In the genomic region with DNA sequence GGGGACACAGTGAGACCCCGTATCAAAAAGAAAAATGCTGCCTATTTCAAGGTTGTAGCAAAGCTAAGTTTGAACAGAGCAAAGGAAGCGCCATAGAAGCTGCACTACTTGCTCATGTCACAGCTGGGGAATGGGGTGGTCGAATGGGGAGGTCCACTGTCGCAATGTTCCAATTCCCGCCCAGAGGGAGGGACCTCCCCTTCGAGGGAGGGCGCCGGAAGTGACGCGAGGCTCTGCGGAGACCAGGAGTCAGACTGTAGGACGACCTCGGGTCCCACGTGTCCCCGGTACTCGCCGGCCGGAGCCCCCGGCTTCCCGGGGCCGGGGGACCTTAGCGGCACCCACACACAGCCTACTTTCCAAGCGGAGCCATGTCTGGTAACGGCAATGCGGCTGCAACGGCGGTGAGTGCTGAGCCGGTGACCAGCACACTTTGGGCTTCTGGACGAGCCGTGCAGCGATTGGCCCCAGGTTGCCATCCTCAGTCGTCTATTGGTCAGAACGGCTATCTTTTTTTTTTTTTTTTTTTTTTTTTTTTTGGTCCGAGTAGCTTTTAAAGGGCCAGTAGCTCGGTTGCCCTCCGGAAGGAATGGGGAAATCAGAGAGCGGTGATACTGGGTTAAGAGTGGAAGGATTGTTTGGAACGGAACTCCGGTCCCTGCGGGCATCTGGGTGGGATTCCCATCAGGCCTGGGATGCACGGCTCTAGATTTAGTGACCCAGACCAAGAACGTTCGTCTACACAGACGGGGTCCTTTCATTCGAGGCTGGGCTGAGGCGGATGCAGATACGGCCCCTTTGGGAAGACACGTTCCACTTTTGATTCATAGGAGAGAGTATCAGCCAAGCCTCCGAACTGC, we compare ENCODE assay signal across 8 cellular contexts. TPM values are rescaled to one million over a fixed set of nuclear protein-coding genes. Genes with fewer than 3 reads are reported as not detected.
A peak's percentile ranks its signal among the peaks of the same experiment; 100 is the strongest.
DNase-seq lines count a peak whose midpoint lies in the region; ATAC-seq and TF ChIP-seq lines count a peak whose summit lies in the region.

Gene HMBS (plus strand): TSS at position 219 of the 860 bp plus-strand sequence. CDS start 153 bp downstream, at position 372.

- 1 to 2% (median 1%) methylated on average over 39 to 49 of the region's 49 CpGs for WGBS in spleen, 5 donors

- in situ Hi-C loops in GM18951 (cut with MboI; ENCODE audit: low sequenced_read_pairs, unreplicated experiment) = no loop called here

- peaks cover 0 to 44% (median 19%) of the 10 kb centered on the region in 6 donors for H3K4me1 ChIP-seq in spleen

- H3K27ac Mint-ChIP-seq in activated B cell treated with CpG ODN at 0.5 μM for 24 hours = peak within 1 kb of the TSS; percentile 93

- H3K4me1 Mint-ChIP-seq in activated B cell treated with CpG ODN at 0.5 μM for 24 hours = peaks cover 12% of the 10 kb centered on the region

- H3K9me3 Mint-ChIP-seq in activated B cell treated with CpG ODN at 0.5 μM for 24 hours = no peaks in the 10 kb centered on the region

- H3K36me3 Mint-ChIP-seq in activated B cell treated with CpG ODN at 0.5 μM for 24 hours (ENCODE audit: low read depth) = peaks cover 28% of the 10 kb centered on the region

- peak; percentile 95 for DNase-seq in AG08395 (ENCODE audit: low spot score)
- peak; percentile 93 for DNase-seq in NCI-H345 (lab: John Stamatoyannopoulos, UW)
- DNase-seq in activated B cell treated with CpG ODN at 0.5 μM for 24 hours = peak; percentile 92
- DNase-seq in caudate nucleus (lab: John Stamatoyannopoulos, UW) = peak in 60 of 61 donors; percentile 71 to 98 (median 93)
- DNase-seq in inferior parietal cortex (ENCODE audit: extremely low spot score) = peak; percentile 98
- DNase-seq in spleen = peak; percentile 98

- no peak for TF ChIP-seq CTCF in activated B cell treated with CpG ODN at 0.5 μM for 24 hours (IDR thresholded peaks at IDR 0.05)
- TF ChIP-seq CTCF in spleen (IDR thresholded peaks at IDR 0.05 in 8 of 11, conservative IDR thresholded peaks at IDR 0.05 in 3 of 11) = peak in 1 of 11 experiments; percentile 13

- peak within 1 kb of the TSS; percentile 51 to 97 (median 80) for H3K4me3 ChIP-seq in spleen

- peak; percentile 82 for ATAC-seq in HG03196 (IDR thresholded peaks at IDR 0.05; ENCODE audit: unreplicated experiment)
- ATAC-seq in activated B cell treated with CpG ODN at 0.5 μM for 24 hours (ENCODE audit: low read depth) = peak; percentile 90

- H3K9me3 ChIP-seq in spleen = no peaks in the 10 kb centered on the region

- H3K36me3 ChIP-seq in spleen = peaks cover 0 to 32% (median 28%) of the 10 kb centered on the region in 6 donors

- intact Hi-C loops in activated B cell treated with CpG ODN at 0.5 μM for 24 hours (cut with micrococcal nuclease) (loop anchor here (1.0 to 2.0 kb wide), 4 partner anchors 10 to 67 kb away; partner anchors contain the start of genes DPAGT1, RPS25, TRAPPC4 and VPS11), spleen (cut with DNase I; ENCODE audit: low total_unique reads) (no loop called here)

- H3K27me3 ChIP-seq in spleen (replicated peaks in 1 of 7) = no peaks in the 10 kb centered on the region

- H3K27me3 Mint-ChIP-seq in activated B cell treated with CpG ODN at 0.5 μM for 24 hours = no peaks in the 10 kb centered on the region

- POLR2A ChIA-PET in activated B cell treated with CpG ODN at 0.5 μM for 24 hours (lab: Charles Lee) = interaction anchor here (0.6 to 4.1 kb wide), 26 partner anchors 9 to 666 kb away, joined by 3 to 69 read pairs (median 4); partner anchors contain the start of genes ARCN1, BCL9L, C2CD2L and DPAGT1

- H3K27ac ChIP-seq in caudate nucleus (ENCODE audit: low read depth, low read length) = peak within 1 kb of the TSS; percentile 88
- peak within 1 kb of the TSS; percentile 68 to 96 (median 88) for H3K27ac ChIP-seq in spleen

- TF ChIP-seq POLR2A in GM18951 (IDR thresholded peaks at IDR 0.05; ENCODE audit: extremely low read depth, insufficient read depth, insufficient read length) = peak; percentile 94
- no peak for TF ChIP-seq POLR2A in spleen (IDR thresholded peaks at IDR 0.05)

- CTCF ChIA-PET in activated B cell treated with CpG ODN at 0.5 μM for 24 hours (lab: Charles Lee) = interaction anchor here (0.6 to 1.4 kb wide), 7 partner anchors 10 to 1250 kb away, joined by 3 to 5 read pairs (median 4); partner anchors contain the start of gene HYOU1

- peak within 1 kb of the TSS; percentile 95 for H3K4me3 Mint-ChIP-seq in activated B cell treated with CpG ODN at 0.5 μM for 24 hours

RNA-seq across cellular contexts. Expression of gene HMBS, which starts in this region (rescaled TPM):
- 17.5 and 26.9 TPM in 2 replicates for total RNA-seq in activated B cell treated with CpG ODN at 0.5 μM for 24 hours
- 10 to 100 TPM in 6 of 7 donors, 1 to 10 TPM in 1; 7.4 to 42.6 (median 14.1) TPM for total RNA-seq in spleen
- polyA plus RNA-seq in spleen = 10 to 100 TPM; 22.8 to 42.0 (median 23.3) TPM

Comparison
In these comparisons a context has a peak if more than half of its experiments do, and no peak if none do; other contexts are left out.
1. Peak in every context shown above with its lines: DNase-seq, ATAC-seq, H3K4me3 ChIP-seq and H3K27ac ChIP-seq.